Comparison of ENCODE assay signal across 14 cellular contexts in genomic region chr4:54660145-54660535, GRCh38. TPM values are rescaled to one million over a fixed set of nuclear protein-coding genes. Genes with fewer than 3 reads are reported as not detected.
DNase-seq lines count a peak whose midpoint lies in the region; ATAC-seq and TF ChIP-seq lines count a peak whose summit lies in the region.
"Had no signal": no experiment of that assay in that cellular context is flagged by ENCODE, and none has a peak within 500 bp of the region (broad histone marks: within the 10 kb centered on the region; RNA-seq: fewer than 3 reads in every experiment).

No MANE protein-coding gene starts in this region.

- H2BK120ac ChIP-seq in IMR-90 (ENCODE audit: low read depth, low read length): peak overlapping the region; percentile 75

- peak overlapping the region; percentile 32 for H3K18ac ChIP-seq in IMR-90 (ENCODE audit: low read depth, low read length)

- H4K5ac ChIP-seq in IMR-90 (ENCODE audit: low read depth, low read length): peak overlapping the region; percentile 28

- H3K9ac ChIP-seq in IMR-90 (ENCODE audit: low read depth, low read length): peak overlapping the region; percentile 42; the same call in 1 of the 2 replicates
- peak overlapping the region; percentile 93 for H3K9ac ChIP-seq in endodermal cell (ENCODE audit: extremely low read depth, low read length, poor library complexity, severe bottlenecking)

- peak overlapping the region; percentile 13; the same call in 1 of the 2 replicates for H4K91ac ChIP-seq in IMR-90 (ENCODE audit: insufficient read depth, low read depth, low read length)

- H4K8ac ChIP-seq in IMR-90 (ENCODE audit: low read depth in 2 of 2, low read length in 2 of 2): peak overlapping the region; percentile 10 to 41; a peak in 2 of 4 replicates

- H3K4me1 ChIP-seq in IMR-90 (ENCODE audit: control insufficient read depth, insufficient read depth, low read length) (peaks cover 16% of the 10 kb centered on the region), endodermal cell (ENCODE audit: control insufficient read depth, insufficient read depth, low read length) (peaks cover 11% of the 10 kb centered on the region)

- TF ChIP-seq CTCF in IMR-90 (conservative IDR thresholded peaks at IDR 0.05; ENCODE audit: low read depth, low read length): no peak
- TF ChIP-seq CTCF in endodermal cell (conservative IDR thresholded peaks at IDR 0.05): no peak
- TF ChIP-seq CTCF in GM13976 (IDR thresholded peaks at IDR 0.05; ENCODE audit: borderline replicate concordance, control extremely low read depth, extremely low read depth, insufficient read depth, missing control alignments): no peak

- WGBS in IMR-90 (ENCODE audit: extremely low coverage in 2 of 2, insufficient read length in 1 of 2), 2 experiments: 100% methylated on average over 1 of the region's 4 CpGs; no CpG with 5 or more reads in 1 of the 2 experiments
- 46 to 61% methylated on average over 3 to 4 of the region's 4 CpGs for WGBS in endodermal cell (ENCODE audit: insufficient coverage in 1 of 2, insufficient read length in 1 of 2), 2 experiments

- H4K20me1 ChIP-seq in IMR-90 (ENCODE audit: insufficient read depth, low read length): peaks cover 4% of the 10 kb centered on the region; the same call in 1 of the 2 replicates

- in situ Hi-C loops in IMR-90 (cut with MboI; ENCODE audit: low sequenced_read_pairs): no loop called here
- in situ Hi-C loops in GM13976 (cut with MboI; ENCODE audit: low sequenced_read_pairs, unreplicated experiment): no loop called here

- peak overlapping the region; percentile 62 for H3K27ac Mint-ChIP-seq in endodermal cell
- no peak overlapping the region for H3K27ac Mint-ChIP-seq in natural killer cell treated with Interleukin-12 subunit alpha and Interleukin-12 subunit beta and Interleukin-15 and Interleukin-18, amount 100 ng/mL, for 72 hours
- no peak overlapping the region for H3K27ac Mint-ChIP-seq in activated CD4-positive, alpha-beta memory T cell treated with anti-CD3 and anti-CD28 coated beads, Interleukin-2, amount 10 ng/mL, durations not matched to agents 7 days and 5 days

- dilution Hi-C loops in IMR-90 (cut with HindIII; ENCODE audit: low sequenced_read_pairs, unreplicated experiment): no loop called here

- peak overlapping the region; percentile 71 for H3K4me2 ChIP-seq in IMR-90 (ENCODE audit: low read depth, low read length)

- H3K14ac ChIP-seq in IMR-90 (replicated peaks; ENCODE audit: low read depth, low read length): 0 out of 2 replicates have a peak overlapping the region, but pooled peaks have one; percentile 35

- intact Hi-C loops in IMR-90 (cut with micrococcal nuclease): loop anchor here (5.0 kb wide), 1 partner anchor 278 kb away; no protein-coding TSS in a partner anchor

- peak overlapping the region; percentile 93 for H3K4me3 Mint-ChIP-seq in endodermal cell
- H3K4me3 Mint-ChIP-seq in natural killer cell treated with Interleukin-12 subunit alpha and Interleukin-12 subunit beta and Interleukin-15 and Interleukin-18, amount 100 ng/mL, for 72 hours: peak overlapping the region; percentile 57
- H3K4me3 Mint-ChIP-seq in activated CD4-positive, alpha-beta memory T cell treated with anti-CD3 and anti-CD28 coated beads, Interleukin-2, amount 10 ng/mL, durations not matched to agents 7 days and 5 days: no peak overlapping the region

- peaks cover 15% of the 10 kb centered on the region for H3K27me3 ChIP-seq in IMR-90 (ENCODE audit: control insufficient read depth, insufficient read depth, low read length)
- H3K27me3 ChIP-seq in endodermal cell (ENCODE audit: control insufficient read depth, insufficient read depth, low read length, poor library complexity, severe bottlenecking): peaks cover 10% of the 10 kb centered on the region

- H3K4me3 ChIP-seq in IMR-90 (ENCODE audit: insufficient read depth, low read depth, low read length) (peak overlapping the region; percentile 3; the same call in 1 of the 2 replicates), endodermal cell (ENCODE audit: low read length) (peak overlapping the region; percentile 90)

- H2BK15ac ChIP-seq in IMR-90 (ENCODE audit: low read depth, low read length): peak overlapping the region; percentile 15; the same call in 2 of the 3 replicates

- ATAC-seq in IMR-90 (ENCODE audit: low read depth) (no peak), HG02610 (IDR thresholded peaks at IDR 0.05; ENCODE audit: unreplicated experiment) (no peak)
- ATAC-seq in natural killer cell treated with Interleukin-12 subunit alpha and Interleukin-12 subunit beta and Interleukin-15 and Interleukin-18, amount 100 ng/mL, for 72 hours: no peak
- ATAC-seq: gastrocnemius medialis had no signal

- POLR2A ChIA-PET in IMR-90 (lab: Charles Lee; ENCODE audit: unreplicated experiment): no interaction called here
- POLR2A ChIA-PET in activated CD4-positive, alpha-beta memory T cell treated with anti-CD3 and anti-CD28 coated beads, Interleukin-2, amount 10 ng/mL, durations not matched to agents 7 days and 5 days (lab: Charles Lee): no interaction called here

- DNase-seq in COLO668 (lab: John Stamatoyannopoulos, UW; ENCODE audit: unreplicated experiment) (peak; percentile 14), IMR-90 (no peak), endodermal cell (no peak), retina (no peak), GM13976 (ENCODE audit: low spot score) (no peak)
- no peak for DNase-seq in natural killer cell treated with Interleukin-12 subunit alpha and Interleukin-12 subunit beta and Interleukin-15 and Interleukin-18, amount 100 ng/mL, for 72 hours (ENCODE audit: low spot score)
- DNase-seq in activated CD4-positive, alpha-beta memory T cell treated with anti-CD3 and anti-CD28 coated beads, Interleukin-2, amount 10 ng/mL, durations not matched to agents 7 days and 5 days: no peak
- DNase-seq: amniotic stem cell, dorsolateral prefrontal cortex, gastrocnemius medialis, NCI-H1105 treated with DMSO at 0.1 percent for 48 hours, NCI-H446 treated with DMSO at 0.1 percent for 48 hours, transverse colon had no signal

- CTCF ChIA-PET in IMR-90 (lab: Yijun Ruan, JAX): interaction anchor here (1.0 kb wide), 1 partner anchor 120 kb away, joined by 3 read pairs; no protein-coding TSS in a partner anchor
- CTCF ChIA-PET in activated CD4-positive, alpha-beta memory T cell treated with anti-CD3 and anti-CD28 coated beads, Interleukin-2, amount 10 ng/mL, durations not matched to agents 7 days and 5 days (lab: Charles Lee): no interaction called here

- no TSS peak for BruUV-seq in IMR-90 (replicated peaks; lab: Mats Ljungman, UMichigan)

- H3K36me3 ChIP-seq in IMR-90 (ENCODE audit: control insufficient read depth, insufficient read depth, low read length): no peaks in the 10 kb centered on the region
- H3K36me3 ChIP-seq in endodermal cell (ENCODE audit: control insufficient read depth, insufficient read depth, low read length): peaks cover 6% of the 10 kb centered on the region
- H3K36me3 ChIP-seq: gastrocnemius medialis, transverse colon had no signal

- H3K23ac ChIP-seq in IMR-90 (ENCODE audit: low read depth, low read length): peak overlapping the region; percentile 91

- peak overlapping the region; percentile 32; the same call in 1 of the 2 replicates for H3K27ac ChIP-seq in IMR-90 (ENCODE audit: insufficient read depth, low read length)
- H3K27ac ChIP-seq in endodermal cell (ENCODE audit: low read depth, low read length): no peak overlapping the region
- H3K27ac ChIP-seq: gastrocnemius medialis had no signal

- peak overlapping the region; percentile 46; the same call in 1 of the 2 replicates for H2AK5ac ChIP-seq in IMR-90 (ENCODE audit: low read depth, low read length)

- H3K4ac ChIP-seq in IMR-90 (ENCODE audit: low read depth, low read length): peak overlapping the region; percentile 71

- TF ChIP-seq RAD21 in IMR-90 (IDR thresholded peaks at IDR 0.05; ENCODE audit: low read length): no peak

- peaks cover 29% of the 10 kb centered on the region for H3K27me3 Mint-ChIP-seq in endodermal cell (ENCODE audit: insufficient read depth)
- H3K27me3 Mint-ChIP-seq in natural killer cell treated with Interleukin-12 subunit alpha and Interleukin-12 subunit beta and Interleukin-15 and Interleukin-18, amount 100 ng/mL, for 72 hours: peaks cover 32 to 42% of the 10 kb centered on the region in 2 donors
- H3K27me3 Mint-ChIP-seq in activated CD4-positive, alpha-beta memory T cell treated with anti-CD3 and anti-CD28 coated beads, Interleukin-2, amount 10 ng/mL, durations not matched to agents 7 days and 5 days: peaks cover 63% of the 10 kb centered on the region

- H2BK5ac ChIP-seq in IMR-90 (ENCODE audit: low read depth, low read length, poor library complexity, severe bottlenecking): no peak overlapping the region

- no peak overlapping the region for H2AK9ac ChIP-seq in IMR-90 (replicated peaks; ENCODE audit: low read depth, low read length, poor library complexity)

- no peaks in the 10 kb centered on the region for H3K9me3 Mint-ChIP-seq in endodermal cell
- H3K9me3 Mint-ChIP-seq in natural killer cell treated with Interleukin-12 subunit alpha and Interleukin-12 subunit beta and Interleukin-15 and Interleukin-18, amount 100 ng/mL, for 72 hours: no peaks in the 10 kb centered on the region
- H3K9me3 Mint-ChIP-seq in activated CD4-positive, alpha-beta memory T cell treated with anti-CD3 and anti-CD28 coated beads, Interleukin-2, amount 10 ng/mL, durations not matched to agents 7 days and 5 days: no peaks in the 10 kb centered on the region

- H2AFZ ChIP-seq in IMR-90 (replicated peaks; ENCODE audit: low read length, poor library complexity): no peak overlapping the region

- H3K9me1 ChIP-seq in IMR-90 (ENCODE audit: insufficient read depth, low read length): peaks cover 7% of the 10 kb centered on the region

- no peaks in the 10 kb centered on the region for H3K9me3 ChIP-seq in IMR-90 (ENCODE audit: control insufficient read depth, insufficient read depth, low read length)
- H3K9me3 ChIP-seq in endodermal cell (ENCODE audit: control insufficient read depth, low read length): no peaks in the 10 kb centered on the region
- H3K9me3 ChIP-seq: gastrocnemius medialis, transverse colon had no signal

- H3K36me3 Mint-ChIP-seq in endodermal cell (ENCODE audit: low read depth): peaks cover 13% of the 10 kb centered on the region
- no peaks in the 10 kb centered on the region for H3K36me3 Mint-ChIP-seq in natural killer cell treated with Interleukin-12 subunit alpha and Interleukin-12 subunit beta and Interleukin-15 and Interleukin-18, amount 100 ng/mL, for 72 hours
- H3K36me3 Mint-ChIP-seq in activated CD4-positive, alpha-beta memory T cell treated with anti-CD3 and anti-CD28 coated beads, Interleukin-2, amount 10 ng/mL, durations not matched to agents 7 days and 5 days (ENCODE audit: low read depth): no peaks in the 10 kb centered on the region

- H3K56ac ChIP-seq in IMR-90 (ENCODE audit: extremely low read depth, insufficient read depth, low read length): no peak overlapping the region

- peaks cover 56% of the 10 kb centered on the region for H3K4me1 Mint-ChIP-seq in endodermal cell
- H3K4me1 Mint-ChIP-seq in natural killer cell treated with Interleukin-12 subunit alpha and Interleukin-12 subunit beta and Interleukin-15 and Interleukin-18, amount 100 ng/mL, for 72 hours (ENCODE audit: low read depth in 2 of 2): peaks cover 0 to 13% of the 10 kb centered on the region in 2 donors
- peaks cover 16% of the 10 kb centered on the region for H3K4me1 Mint-ChIP-seq in activated CD4-positive, alpha-beta memory T cell treated with anti-CD3 and anti-CD28 coated beads, Interleukin-2, amount 10 ng/mL, durations not matched to agents 7 days and 5 days

- no peak for TF ChIP-seq POLR2A in IMR-90 (IDR thresholded peaks at IDR 0.05; ENCODE audit: low read depth, low read length)

- peaks cover 18 to 40% of the 10 kb centered on the region in 2 experiments; a peak in 3 of 4 replicates for H3K79me1 ChIP-seq in IMR-90 (ENCODE audit: low read depth in 1 of 2, low read length in 2 of 2)

- peak overlapping the region; percentile 72 for H2BK20ac ChIP-seq in IMR-90 (ENCODE audit: low read depth, low read length)

RNA-seq across cellular contexts. Expression of gene KIT, which starts 2.4 kb away (rescaled TPM):
- total RNA-seq in IMR-90 (2012; rRNA removed): 5.9 and 6.9 TPM in 2 replicates
- 2.9 and 3.3 TPM in 2 replicates for polyA plus RNA-seq in IMR-90 (2012; rRNA removed)
- 4.5 and 4.9 TPM in 2 replicates for polyA plus RNA-seq in IMR-90 (2012; cell fraction: cytosol; rRNA removed)
- polyA plus RNA-seq in IMR-90 (2012; cell fraction: nucleus; rRNA removed; ENCODE audit: low replicate concordance): 11.2 and 13.0 TPM in 2 replicates
- 100 to 1,000 TPM; 135 to 167 TPM for total RNA-seq in endodermal cell
- 42.0 TPM for polyA plus RNA-seq in endodermal cell (2013, experiment 1 of 2)
- polyA plus RNA-seq in endodermal cell (2013, experiment 2 of 2): 40.5 TPM
- 1 to 10 TPM in 1 of 2 donors, under 1 TPM in 1; 0.78 to 2.1 TPM for total RNA-seq in natural killer cell treated with Interleukin-12 subunit alpha and Interleukin-12 subunit beta and Interleukin-15 and Interleukin-18, amount 100 ng/mL, for 72 hours
- total RNA-seq in activated CD4-positive, alpha-beta memory T cell treated with anti-CD3 and anti-CD28 coated beads, Interleukin-2, amount 10 ng/mL, durations not matched to agents 7 days and 5 days: under 1 TPM; 0.65 to 0.73 TPM

Comparison
In these comparisons a context has a peak if more than half of its experiments do, and no peak if none do; other contexts are left out.
1. RNA of gene KIT, which starts 2.4 kb away (total RNA-seq): 135 to 167 TPM in endodermal cell; 5.9 to 6.9 TPM in IMR-90, 0.78 to 2.1 TPM in natural killer cell treated with Interleukin-12 subunit alpha and Interleukin-12 subunit beta and Interleukin-15 and Interleukin-18, amount 100 ng/mL, for 72 hours and 0.65 to 0.73 TPM in activated CD4-positive, alpha-beta memory T cell treated with anti-CD3 and anti-CD28 coated beads, Interleukin-2, amount 10 ng/mL, durations not matched to agents 7 days and 5 days; every median in the first group is over 10 times any median in the second.